Comparison of ENCODE assay signal across 26 cellular contexts in genomic region chr11:115437902-115438575, GRCh38.
"Had no signal": no experiment of that assay in that cellular context is flagged by ENCODE, and none has a peak within 500 bp of the region (broad histone marks: within the 10 kb centered on the region; RNA-seq: fewer than 3 reads in every experiment).

No MANE protein-coding gene starts in this region.

- DNase-seq: activated CD4-positive, alpha-beta memory T cell treated with anti-CD3 and anti-CD28 coated beads, Interleukin-2, amount 10 ng/mL, durations not matched to agents 7 days and 5 days; activated CD4-positive, alpha-beta T cell treated with anti-CD3 and anti-CD28 coated beads for 1 hour; activated CD4-positive, alpha-beta T cell treated with anti-CD3 and anti-CD28 coated beads, Interleukin-2, amount 10 ng/mL, durations not matched to agents 7 days and 5 days; activated CD8-positive, alpha-beta memory T cell treated with anti-CD3 and anti-CD28 coated beads, Interleukin-2, amount 50 U/mL, for 48 hours; activated gamma-delta T cell treated with Interleukin-2 at 50 U/mL for 16 hours; activated naive CD4-positive, alpha-beta T cell treated with anti-CD3 and anti-CD28 coated beads, Interleukin-2, amount 50 U/mL, for 16 hours; activated T-cell treated with anti-CD3 and anti-CD28 coated beads, Interleukin-2, amount 50 U/mL, for 24 hours; amniotic stem cell; endodermal cell; foreskin keratinocyte; kidney glomerular epithelial cell; left lung; mesendoderm; mucosa of descending colon; stimulated activated CD4-positive, alpha-beta T cell treated with anti-CD3 and anti-CD28 coated beads, Interleukin-12 subunit alpha, Interleukin-12 subunit beta, amount 100 ng/mL, for 4 hours; stimulated activated CD4-positive, alpha-beta T cell treated with anti-CD3 and anti-CD28 coated beads, Interleukin-4, amount 100 ng/mL, for 1 hour; stimulated activated naive CD8-positive, alpha-beta T cell treated with anti-CD3 and anti-CD28 coated beads, Interleukin-15, Interleukin-2, amounts not matched to agents 100 U/mL and 50 U/mL, for 24 hours; T-helper 17 cell; testis; transverse colon had no signal

- H3K9me3 ChIP-seq: esophagus muscularis mucosa, left lung, mucosa of descending colon, testis, transverse colon had no signal

- H3K4me1 ChIP-seq: esophagus muscularis mucosa, testis, transverse colon had no signal

- H3K27ac ChIP-seq: esophagus muscularis mucosa, foreskin keratinocyte, left lung, skin epidermis, testis, transverse colon had no signal

- H3K27me3 ChIP-seq: esophagus muscularis mucosa, foreskin keratinocyte, left lung, testis, transverse colon had no signal

- H3K36me3 ChIP-seq: esophagus muscularis mucosa, left lung, transverse colon had no signal

- ATAC-seq: foreskin keratinocyte; left lung; mucosa of descending colon; natural killer cell treated with Interleukin-12 subunit alpha and Interleukin-12 subunit beta and Interleukin-15 and Interleukin-18, amount 100 ng/mL, for 72 hours; sciatic nerve; stimulated activated naive CD8-positive, alpha-beta T cell treated with anti-CD3 and anti-CD28 coated beads, Interleukin-15, Interleukin-2, amounts not matched to agents 100 U/mL and 50 U/mL, for 24 hours; T-helper 17 cell; WTC11 had no signal

- H3K4me3 ChIP-seq: esophagus muscularis mucosa, left lung, lung, mucosa of descending colon, skin epidermis, testis, transverse colon had no signal
